ENCODE assay signal across 11 cellular contexts in the genomic region with DNA sequence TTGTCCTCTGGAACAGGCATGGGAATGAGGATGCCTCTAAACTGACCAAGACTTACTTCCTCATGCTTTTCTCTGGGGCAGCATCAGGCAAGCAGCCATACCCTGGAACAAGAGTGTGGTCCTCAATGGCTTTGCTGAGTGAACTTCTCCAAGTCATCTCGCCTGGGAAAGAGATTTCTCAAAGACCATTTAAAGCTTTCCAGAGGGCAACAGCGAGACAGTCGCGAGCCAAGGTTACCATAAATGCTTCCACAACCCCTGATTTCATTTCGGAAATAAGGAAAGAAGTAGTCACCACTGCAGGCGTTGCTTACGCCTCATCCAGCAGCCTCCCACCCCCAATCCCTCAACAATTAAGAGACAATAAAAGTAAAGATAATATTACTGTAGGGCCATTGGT. TPM values are rescaled to one million over a fixed set of nuclear protein-coding genes. Genes with fewer than 3 reads are reported as not detected.
DNase-seq lines count a peak whose midpoint lies in the region; ATAC-seq, FAIRE-seq and TF ChIP-seq lines count a peak whose summit lies in the region.
"Had no signal": no experiment of that assay in that cellular context is flagged by ENCODE, and none has a peak within 500 bp of the region (broad histone marks: within the 10 kb centered on the region; RNA-seq: fewer than 3 reads in every experiment).

No MANE protein-coding gene starts in this region.

- no peak overlapping the region for H3K4ac ChIP-seq in H1 (replicated peaks; ENCODE audit: insufficient read length, low read depth, low read length)

- POLR2A ChIA-PET in H1 (lab: Charles Lee; ENCODE audit: partially characterized antibody): no interaction called here

- H3K9me3 Mint-ChIP-seq in activated T-cell treated with anti-CD3 and anti-CD28 coated beads, Interleukin-2, amount 50 U/mL, for 72 hours: peaks cover 2 to 3% of the 10 kb centered on the region in 2 donors
- peaks cover 6% of the 10 kb centered on the region for H3K9me3 Mint-ChIP-seq in mesothelial cell of epicardium
- H3K9me3 Mint-ChIP-seq: T-helper 1 cell treated with Interleukin-12 subunit alpha and Interleukin-12 subunit beta and Interleukin-4 antibody, amounts not matched to agents 30 μg/mL and 1 μg/mL, for 36 hours had no signal

- TF ChIP-seq POLR2A in H1 (IDR thresholded peaks at IDR 0.05; ENCODE audit: control extremely low read depth in 1 of 2, low read depth in 2 of 2, low read length in 2 of 2) (no peak), uterus (IDR thresholded peaks at IDR 0.05) (no peak)

- H3K23ac ChIP-seq in H1 (ENCODE audit: insufficient read length): no peak overlapping the region

- H3K14ac ChIP-seq in H1 (ENCODE audit: insufficient read length): no peak overlapping the region

- no peak overlapping the region for H2BK12ac ChIP-seq in H1 (ENCODE audit: low read depth, low read length)

- H2AFZ ChIP-seq in H1 (ENCODE audit: low read length): 0 out of 2 replicates have a peak overlapping the region, but pooled peaks have one; percentile 8

- 68% methylated on average over 7 of the region's 7 CpGs; no CpG with 5 or more reads in 1 of the 2 experiments for WGBS in H1 (ENCODE audit: extremely low coverage in 1 of 2, insufficient coverage in 1 of 2, insufficient read length in 1 of 2, insufficient replicate concordance in 2 of 2, low coverage in 1 of 2, low lambda C conversion rate in 2 of 2, missing lambda C conversion rate in 1 of 2), 2 experiments

- ATAC-seq in activated T-cell treated with anti-CD3 and anti-CD28 coated beads, Interleukin-2, amount 50 U/mL, for 72 hours (replicated peaks in 1 of 2): no peak

- H2BK5ac ChIP-seq in H1 (ENCODE audit: low read depth, low read length): no peak overlapping the region

- H3K9ac ChIP-seq in H1 (replicated peaks in 1 of 4; ENCODE audit: extremely low read depth in 1 of 4, low read depth in 3 of 4, low read length in 3 of 4): no peak overlapping the region; a peak in 1 of 7 replicates

- no peak overlapping the region for H4K8ac ChIP-seq in H1 (ENCODE audit: extremely low read depth, insufficient read depth, low read length)

- H3K4me3 ChIP-seq in H1 (ENCODE audit: extremely low read depth in 1 of 4, insufficient read depth in 2 of 4, low read depth in 3 of 4, low read length in 4 of 4): peak overlapping the region in 2 of 4 experiments; percentile 72 to 73; a peak in 3 of 8 replicates
- peak overlapping the region; percentile 68 to 83 for H3K4me3 ChIP-seq in uterus

- H3K36me3 ChIP-seq in H1 (ENCODE audit: control insufficient read depth in 2 of 4, insufficient read depth in 4 of 4, low read length in 3 of 4) (no peaks in the 10 kb centered on the region), uterus (no peaks in the 10 kb centered on the region)

- no peak for DNase-seq in activated T-cell treated with anti-CD3 and anti-CD28 coated beads, Interleukin-2, amount 50 U/mL, for 72 hours
- DNase-seq in activated T-cell treated with anti-CD3 and anti-CD28 coated beads for 4 hours (no peak), H1 (ENCODE audit: low read depth in 1 of 2, low spot score in 2 of 2) (no peak), mesothelial cell of epicardium (ENCODE audit: low spot score in 2 of 2, unreplicated experiment in 2 of 2) (no peak), uterus (peak; percentile 26 to 27), NCI-H1417 (lab: John Stamatoyannopoulos, UW) (no peak)
- no peak for DNase-seq in effector CD8-positive, alpha-beta T cell (lab: John Stamatoyannopoulos, UW)
- no peak for DNase-seq in activated effector memory CD4-positive, alpha-beta T cell treated with anti-CD3 and anti-CD28 coated beads, Interleukin-2, amount 50 U/mL, for 16 hours

- TF ChIP-seq RAD21 in H1 (IDR thresholded peaks at IDR 0.05 in 1 of 2, conservative IDR thresholded peaks at IDR 0.05 in 1 of 2; ENCODE audit: low read depth in 2 of 2, low read length in 2 of 2): no peak

- no peak overlapping the region for H2BK15ac ChIP-seq in H1 (ENCODE audit: low read length)

- CTCF ChIA-PET in H1 (lab: Charles Lee; ENCODE audit: partially characterized antibody): no interaction called here

- TF ChIP-seq EP300 in H1 (IDR thresholded peaks at IDR 0.05; ENCODE audit: borderline replicate concordance in 1 of 2, low read depth in 2 of 2, low read length in 2 of 2): no peak

- H3K79me1 ChIP-seq in H1 (ENCODE audit: low read depth, low read length): no peaks in the 10 kb centered on the region

- no peaks in the 10 kb centered on the region for H3K79me2 ChIP-seq in H1 (ENCODE audit: control insufficient read depth in 1 of 2, insufficient read depth in 2 of 2, low read length in 2 of 2)

- H4K91ac ChIP-seq in H1 (replicated peaks; ENCODE audit: insufficient read length, low read length): no peak overlapping the region

- peak overlapping the region; percentile 3 for H3K18ac ChIP-seq in H1 (ENCODE audit: extremely low read depth, low read length)

- H3K4me1 ChIP-seq in H1 (replicated peaks in 1 of 4; ENCODE audit: control insufficient read depth in 3 of 4, insufficient read depth in 4 of 4, low read length in 3 of 4) (peaks cover 0 to 5% (median 3%) of the 10 kb centered on the region in 4 experiments; a peak in 5 of 7 replicates), uterus (no peaks in the 10 kb centered on the region)

- no peak overlapping the region for H2BK20ac ChIP-seq in H1 (ENCODE audit: low read length)

- H3K4me2 ChIP-seq in H1 (ENCODE audit: insufficient read depth in 1 of 2, low read depth in 2 of 2, low read length in 2 of 2): peak overlapping the region; percentile 75 to 89

- no peak overlapping the region for H3K56ac ChIP-seq in H1 (replicated peaks; ENCODE audit: insufficient read length, low read depth, low read length)

- H3K9me3 ChIP-seq in H1 (ENCODE audit: insufficient read depth in 2 of 2, low read depth in 1 of 2, low read length in 1 of 2): peaks cover 0 to 2% of the 10 kb centered on the region in 2 experiments; a peak in 1 of 4 replicates
- H3K9me3 ChIP-seq in uterus: no peaks in the 10 kb centered on the region

- no peaks in the 10 kb centered on the region for H4K20me1 ChIP-seq in H1 (replicated peaks in 1 of 2; ENCODE audit: control insufficient read depth in 1 of 2, insufficient read depth in 2 of 2, low read length in 2 of 2)

- peak overlapping the region; percentile 6 to 15 for H3K4me3 Mint-ChIP-seq in activated T-cell treated with anti-CD3 and anti-CD28 coated beads, Interleukin-2, amount 50 U/mL, for 72 hours
- H3K4me3 Mint-ChIP-seq in mesothelial cell of epicardium: peak overlapping the region; percentile 84
- H3K4me3 Mint-ChIP-seq: T-helper 1 cell treated with Interleukin-12 subunit alpha and Interleukin-12 subunit beta and Interleukin-4 antibody, amounts not matched to agents 30 μg/mL and 1 μg/mL, for 36 hours had no signal

- no peak overlapping the region for H3K27ac Mint-ChIP-seq in activated T-cell treated with anti-CD3 and anti-CD28 coated beads, Interleukin-2, amount 50 U/mL, for 72 hours
- peak overlapping the region; percentile 92 for H3K27ac Mint-ChIP-seq in mesothelial cell of epicardium
- H3K27ac Mint-ChIP-seq: T-helper 1 cell treated with Interleukin-12 subunit alpha and Interleukin-12 subunit beta and Interleukin-4 antibody, amounts not matched to agents 30 μg/mL and 1 μg/mL, for 36 hours had no signal

- FAIRE-seq in H1 (lab: Jason Lieb, UNC): no peak

- H2BK120ac ChIP-seq in H1 (replicated peaks; ENCODE audit: low read depth, low read length): no peak overlapping the region

- no peak for TF ChIP-seq CTCF in H1 (IDR thresholded peaks at IDR 0.05; ENCODE audit: control extremely low read depth in 1 of 3, insufficient read depth in 1 of 3, low read depth in 1 of 3, low read length in 3 of 3)
- TF ChIP-seq CTCF in mesothelial cell of epicardium (IDR thresholded peaks at IDR 0.05; ENCODE audit: unreplicated experiment): no peak
- TF ChIP-seq CTCF in uterus (IDR thresholded peaks at IDR 0.05): no peak

- peaks cover 6% of the 10 kb centered on the region for H3K4me1 Mint-ChIP-seq in activated T-cell treated with anti-CD3 and anti-CD28 coated beads, Interleukin-2, amount 50 U/mL, for 72 hours (ENCODE audit: low read depth)
- H3K4me1 Mint-ChIP-seq in mesothelial cell of epicardium: peaks cover 48% of the 10 kb centered on the region

- no peaks in the 10 kb centered on the region for H3K36me3 Mint-ChIP-seq in activated T-cell treated with anti-CD3 and anti-CD28 coated beads, Interleukin-2, amount 50 U/mL, for 72 hours (ENCODE audit: insufficient read depth in 2 of 2)
- peaks cover 7% of the 10 kb centered on the region for H3K36me3 Mint-ChIP-seq in mesothelial cell of epicardium

- H3K23me2 ChIP-seq in H1 (ENCODE audit: low read depth, low read length): peaks cover 9% of the 10 kb centered on the region

- H4K5ac ChIP-seq in H1 (ENCODE audit: insufficient read length, low read depth, low read length): no peak overlapping the region

- peaks cover 56% of the 10 kb centered on the region for H3K27me3 Mint-ChIP-seq in activated T-cell treated with anti-CD3 and anti-CD28 coated beads, Interleukin-2, amount 50 U/mL, for 72 hours (ENCODE audit: low read depth)
- no peaks in the 10 kb centered on the region for H3K27me3 Mint-ChIP-seq in mesothelial cell of epicardium (ENCODE audit: low read depth)

- peaks cover 0 to 21% (median 13%) of the 10 kb centered on the region in 4 experiments; a peak in 5 of 7 replicates for H3K27me3 ChIP-seq in H1 (replicated peaks in 1 of 4; ENCODE audit: control insufficient read depth in 3 of 4, extremely low read depth in 1 of 4, insufficient read depth in 3 of 4, low read length in 3 of 4)
- H3K27me3 ChIP-seq in uterus: no peaks in the 10 kb centered on the region

- H2AK5ac ChIP-seq in H1 (ENCODE audit: low read depth, low read length): no peak overlapping the region

- intact Hi-C loops in uterus (cut with DNase I; ENCODE audit: low total_unique reads): no loop called here

- H3K27ac ChIP-seq in H1 (ENCODE audit: low read depth, low read length) (no peak overlapping the region), uterus (peak overlapping the region; percentile 90 to 91)

TF ChIP-seq in H1, 55 proteins besides CTCF, POLR2A, EP300 and RAD21 (continues in another document):
- TF ChIP-seq HDAC2 (IDR thresholded peaks at IDR 0.05; ENCODE audit: borderline replicate concordance in 1 of 2, low read depth in 2 of 2, low read length in 2 of 2): no peak
- TF ChIP-seq TAF1 (IDR thresholded peaks at IDR 0.05; ENCODE audit: low read depth, low read length): no peak

RNA-seq across cellular contexts. Expression of gene SNCAIP, which starts 1.2 kb away (rescaled TPM):
- not detected for total RNA-seq in activated T-cell treated with anti-CD3 and anti-CD28 coated beads, Interleukin-2, amount 50 U/mL, for 72 hours
- 9.0 and 10.5 TPM in 2 replicates for total RNA-seq in H1 (2021; fragmentation: NEBNext Ultra II Directional; extraction: Animal tissue kit (Norgen Biotek cat#: 25700))
- 3.9 and 5.1 TPM in 2 replicates for polyA plus RNA-seq in H1 (2011; rRNA removed)
- 7.9 TPM for polyA plus RNA-seq in H1 (2011; cell fraction: cytosol; rRNA removed)
- polyA plus RNA-seq in H1 (2011; cell fraction: nucleus; rRNA removed): 12.1 TPM
- 4.4 to 9.1 TPM (median 8.3 TPM) in 4 replicates for polyA plus RNA-seq in H1 (2012, experiment 1 of 2)
- 0.30 TPM for polyA plus RNA-seq in H1 (2012, experiment 2 of 2)
- polyA plus RNA-seq in H1 (2013, experiment 1 of 2): 6.4 TPM
- polyA plus RNA-seq in H1 (2013, experiment 2 of 2): 6.3 TPM
- polyA minus RNA-seq in H1 (2011; rRNA and poly(A)+ RNA removed): 17.5 and 18.6 TPM in 2 replicates
- polyA minus RNA-seq in H1 (2011; cell fraction: cytosol; rRNA and poly(A)+ RNA removed): 5.3 TPM
- polyA minus RNA-seq in H1 (2011; cell fraction: nucleus; rRNA and poly(A)+ RNA removed): 21.5 TPM
- total RNA-seq in mesothelial cell of epicardium (102 to 113 TPM (median 109 TPM) in 3 replicates), uterus (100 to 1,000 TPM in 1 of 4 donors, 10 to 100 TPM in 3; 15.3 to 104 (median 35.0) TPM)
- total RNA-seq: A673; activated CD8-positive, alpha-beta memory T cell treated with anti-CD3 and anti-CD28 coated beads for 36 hours had no signal

Comparison
In these comparisons a context has a peak if more than half of its experiments do, and no peak if none do; other contexts are left out.
1. DNase-seq: peak in uterus (2 of 2); none in activated T-cell treated with anti-CD3 and anti-CD28 coated beads, Interleukin-2, amount 50 U/mL, for 72 hours (0 of 2), activated T-cell treated with anti-CD3 and anti-CD28 coated beads for 4 hours (single experiment), H1 (0 of 2), mesothelial cell of epicardium (0 of 2), effector CD8-positive, alpha-beta T cell (single experiment), NCI-H1417 (0 of 3) and activated effector memory CD4-positive, alpha-beta T cell treated with anti-CD3 and anti-CD28 coated beads, Interleukin-2, amount 50 U/mL, for 16 hours (single experiment).